ENCODE assay signal across 7 cellular contexts in the genomic region with DNA sequence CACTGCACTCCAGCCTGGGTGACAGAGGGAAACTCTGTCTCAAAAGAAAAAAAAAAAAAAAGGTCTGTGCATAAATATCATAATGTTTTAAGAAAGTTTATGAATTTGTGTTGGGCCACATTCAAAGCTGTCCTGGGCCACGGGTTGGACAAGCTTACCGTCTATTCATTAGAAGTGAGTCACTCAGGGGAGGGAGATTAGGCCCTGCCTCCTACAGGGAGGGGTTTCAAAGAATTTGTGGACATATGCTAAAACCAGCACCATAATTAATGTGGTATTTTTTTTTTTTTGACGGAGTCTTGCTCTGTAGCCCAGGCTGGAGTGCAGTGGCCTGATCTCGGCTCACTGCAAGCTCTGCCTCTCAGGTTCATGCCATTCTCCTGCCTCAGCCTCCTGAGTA.
A peak's percentile ranks its signal among the peaks of the same experiment; 100 is the strongest.
DNase-seq lines count a peak whose midpoint lies in the region; ATAC-seq, FAIRE-seq and TF ChIP-seq lines count a peak whose summit lies in the region.
"Not testable (repeated sequence)": the region's sequence is repeated elsewhere in the genome, so short reads cannot be mapped to it uniquely, and the experiment has no call there.

No MANE protein-coding gene starts in this region.

- not testable (repeated sequence) for TF ChIP-seq CTCF in astrocyte (IDR thresholded peaks at IDR 0.05; ENCODE audit: insufficient read depth, low read depth, low read length); esophagus muscularis mucosa (IDR thresholded peaks at IDR 0.05); foreskin fibroblast (IDR thresholded peaks at IDR 0.05; ENCODE audit: low read depth, low read length)

- intact Hi-C loops in CD4-positive, alpha-beta memory T cell (cut with micrococcal nuclease); naive thymus-derived CD4-positive, alpha-beta T cell (cut with micrococcal nuclease): not testable (repeated sequence)
- intact Hi-C loops in esophagus muscularis mucosa (cut with DNase I): loop anchor here (10.0 kb wide), 1 partner anchor 162 kb away; no protein-coding TSS in a partner anchor

- FAIRE-seq in astrocyte (lab: Jason Lieb, UNC): not testable (repeated sequence)

- TF ChIP-seq EP300 in esophagus muscularis mucosa (IDR thresholded peaks at IDR 0.05): not testable (repeated sequence)

- not testable (repeated sequence) for ATAC-seq in naive thymus-derived CD4-positive, alpha-beta T cell

- peaks cover 50 to 76% (median 60%) of the 10 kb centered on the region in 4 donors for H3K4me1 Mint-ChIP-seq in CD4-positive, alpha-beta memory T cell
- H3K4me1 Mint-ChIP-seq in astrocyte (ENCODE audit: low read depth, unreplicated experiment): peaks cover 16% of the 10 kb centered on the region
- H3K4me1 Mint-ChIP-seq in naive thymus-derived CD4-positive, alpha-beta T cell: peaks cover 42 to 83% (median 61%) of the 10 kb centered on the region in 7 donors

- H3K9me3 Mint-ChIP-seq in CD4-positive, alpha-beta memory T cell; astrocyte (ENCODE audit: unreplicated experiment); naive thymus-derived CD4-positive, alpha-beta T cell: not testable (repeated sequence)

- not testable (repeated sequence) for H2AFZ ChIP-seq in astrocyte (ENCODE audit: low read depth, low read length)

- not testable (repeated sequence) for H3K36me3 Mint-ChIP-seq in CD4-positive, alpha-beta memory T cell; astrocyte (ENCODE audit: low read depth, unreplicated experiment); naive thymus-derived CD4-positive, alpha-beta T cell

- not testable (repeated sequence) for H4K20me1 ChIP-seq in astrocyte (ENCODE audit: insufficient read depth, low read length)

- POLR2A ChIA-PET in CD4-positive, alpha-beta memory T cell (lab: Charles Lee; ENCODE audit: partially characterized antibody): interaction anchor here (0.7 to 8.5 kb wide), 7 partner anchors 9 to 107 kb away, joined by 4 to 258 read pairs (median 5); a partner anchor contains a TSS
- POLR2A ChIA-PET in naive thymus-derived CD4-positive, alpha-beta T cell (lab: Charles Lee): interaction anchor here (0.7 to 8.8 kb wide), 8 partner anchors 10 to 93 kb away, joined by 3 to 176 read pairs (median 20); a partner anchor contains a TSS

- H3K4me2 ChIP-seq in astrocyte (ENCODE audit: low read length): not testable (repeated sequence)

- peak overlapping the region in 4 of 7 donors; percentile 13 to 86 (median 54) for H3K27ac Mint-ChIP-seq in CD4-positive, alpha-beta memory T cell
- not testable (repeated sequence) for H3K27ac Mint-ChIP-seq in astrocyte (ENCODE audit: unreplicated experiment)
- H3K27ac Mint-ChIP-seq in naive thymus-derived CD4-positive, alpha-beta T cell: peak overlapping the region in 7 of 9 donors; percentile 51 to 98 (median 81)

- not testable (repeated sequence) for TF ChIP-seq POLR2A in esophagus muscularis mucosa (IDR thresholded peaks at IDR 0.05; ENCODE audit: low read depth)

- 61% methylated on average over 4 of the region's 4 CpGs for WGBS in esophagus muscularis mucosa

- H3K4me3 ChIP-seq in CD4-positive, alpha-beta memory T cell (ENCODE audit: low read length in 2 of 2); MG63; astrocyte (ENCODE audit: insufficient read depth, low read depth, low read length); esophagus muscularis mucosa; foreskin fibroblast (ENCODE audit: low read depth in 1 of 2, low read length in 2 of 2); naive thymus-derived CD4-positive, alpha-beta T cell (ENCODE audit: low read length): not testable (repeated sequence)

- H3K9ac ChIP-seq in astrocyte (ENCODE audit: low read length): not testable (repeated sequence)

- H3K9me3 ChIP-seq in CD4-positive, alpha-beta memory T cell (ENCODE audit: control insufficient read depth in 1 of 2, low read length in 2 of 2); MG63; astrocyte (ENCODE audit: insufficient read depth, low read depth, low read length); esophagus muscularis mucosa; naive thymus-derived CD4-positive, alpha-beta T cell (ENCODE audit: control insufficient read depth in 2 of 3, low read length in 3 of 3): not testable (repeated sequence)

- not testable (repeated sequence) for H3K4me3 Mint-ChIP-seq in CD4-positive, alpha-beta memory T cell; astrocyte (ENCODE audit: unreplicated experiment)
- peak overlapping the region in 1 of 10 donors; percentile 29 for H3K4me3 Mint-ChIP-seq in naive thymus-derived CD4-positive, alpha-beta T cell

- peaks cover 62% of the 10 kb centered on the region for H3K4me1 ChIP-seq in CD4-positive, alpha-beta memory T cell (ENCODE audit: insufficient read depth, low read length)
- H3K4me1 ChIP-seq in astrocyte (ENCODE audit: insufficient read depth, low read length) (peaks cover 28% of the 10 kb centered on the region), esophagus muscularis mucosa (peaks cover 34 to 40% (median 37%) of the 10 kb centered on the region in 4 donors)
- H3K4me1 ChIP-seq in naive thymus-derived CD4-positive, alpha-beta T cell (ENCODE audit: control insufficient read depth in 2 of 2, insufficient read depth in 2 of 2, low read length in 2 of 2): peaks cover 48 to 62% of the 10 kb centered on the region in 2 donors

- CTCF ChIA-PET in CD4-positive, alpha-beta memory T cell (lab: Charles Lee; ENCODE audit: partially characterized antibody): interaction anchor here (1.0 to 17.7 kb wide), 3 partner anchors 36 to 96 kb away, joined by 3 to 605 read pairs (median 198); a partner anchor contains a TSS
- CTCF ChIA-PET in naive thymus-derived CD4-positive, alpha-beta T cell (lab: Charles Lee): interaction anchor here (0.6 to 8.4 kb wide), 6 partner anchors 9 to 94 kb away, joined by 3 to 180 read pairs (median 3); a partner anchor contains a TSS

- not testable (repeated sequence) for H3K27me3 Mint-ChIP-seq in CD4-positive, alpha-beta memory T cell; astrocyte (ENCODE audit: low read depth, unreplicated experiment); naive thymus-derived CD4-positive, alpha-beta T cell

- not testable (repeated sequence) for H3K27me3 ChIP-seq in CD4-positive, alpha-beta memory T cell (ENCODE audit: insufficient read depth, low read length); MG63; astrocyte (ENCODE audit: insufficient read depth, low read length); esophagus muscularis mucosa; naive thymus-derived CD4-positive, alpha-beta T cell (ENCODE audit: control insufficient read depth in 2 of 2, insufficient read depth in 2 of 2, low read length in 2 of 2)

- H3K79me2 ChIP-seq in astrocyte (ENCODE audit: insufficient read depth, low read length): not testable (repeated sequence)

- not testable (repeated sequence) for DNase-seq in CD4-positive, alpha-beta memory T cell; esophagus muscularis mucosa (ENCODE audit: extremely low spot score); naive thymus-derived CD4-positive, alpha-beta T cell
- peak; percentile 28 for DNase-seq in MG63
- DNase-seq in RPMI7951 (ENCODE audit: low read depth): peak; percentile 57
- peak; percentile 44 for DNase-seq in astrocyte (ENCODE audit: low read depth)
- DNase-seq in foreskin fibroblast: peak; percentile 40 to 57

- H3K36me3 ChIP-seq in CD4-positive, alpha-beta memory T cell (ENCODE audit: insufficient read depth, low read length); MG63; astrocyte (ENCODE audit: insufficient read depth, low read length); esophagus muscularis mucosa; naive thymus-derived CD4-positive, alpha-beta T cell (ENCODE audit: control insufficient read depth in 2 of 3, insufficient read depth in 3 of 3, low read length in 3 of 3): not testable (repeated sequence)

- H3K27ac ChIP-seq in CD4-positive, alpha-beta memory T cell (ENCODE audit: low read depth, low read length); astrocyte (ENCODE audit: low read depth, low read length); naive thymus-derived CD4-positive, alpha-beta T cell (ENCODE audit: low read depth, low read length): not testable (repeated sequence)
- H3K27ac ChIP-seq in esophagus muscularis mucosa (replicated peaks in 1 of 4): peak overlapping the region; percentile 54 to 77 (median 68)
